In genomic region chr6:10382322-10382721, GRCh38 we compare ENCODE assay signal across 23 cellular contexts. TPM values are rescaled to one million over a fixed set of nuclear protein-coding genes. Genes with fewer than 3 reads are reported as not detected.
A peak's percentile ranks its signal among the peaks of the same experiment; 100 is the strongest.
DNase-seq lines count a peak whose midpoint lies in the region; ATAC-seq and TF ChIP-seq lines count a peak whose summit lies in the region.
"Had no signal": no experiment of that assay in that cellular context is flagged by ENCODE, and none has a peak within 500 bp of the region (broad histone marks: within the 10 kb centered on the region; RNA-seq: fewer than 3 reads in every experiment).

No MANE protein-coding gene starts in this region.

- POLR2A ChIA-PET in activated naive CD8-positive, alpha-beta T cell treated with anti-CD3 and anti-CD28 coated beads, Interleukin-2, amount 10 ng/mL, durations not matched to agents 7 days and 5 days (lab: Charles Lee) = no interaction called here
- POLR2A ChIA-PET in Panc1 (lab: Charles Lee) = interaction anchor here (0.6 kb wide), 1 partner anchor 1109 kb away, joined by 3 read pairs; no protein-coding TSS in a partner anchor

- H3K27ac ChIP-seq in Panc1 (ENCODE audit: low read length) (peak overlapping the region; percentile 87), smooth muscle cell (ENCODE audit: low read depth) (no peak overlapping the region), Karpas-422 (ENCODE audit: low read length) (no peak overlapping the region)
- H3K27ac ChIP-seq: ascending aorta, esophagus muscularis mucosa, gastroesophageal sphincter, psoas muscle, spleen, upper lobe of right lung had no signal

- H3K4me1 ChIP-seq in Panc1 (ENCODE audit: control insufficient read depth, insufficient read depth, low read length) = peaks cover 28% of the 10 kb centered on the region
- peaks cover 22% of the 10 kb centered on the region for H3K4me1 ChIP-seq in smooth muscle cell (ENCODE audit: low read depth)
- no peaks in the 10 kb centered on the region for H3K4me1 ChIP-seq in Karpas-422 (ENCODE audit: low read length)
- H3K4me1 ChIP-seq: psoas muscle had no signal

- H3K4me2 ChIP-seq in smooth muscle cell (peak overlapping the region; percentile 82), Karpas-422 (ENCODE audit: low read depth, low read length, poor library complexity, severe bottlenecking) (no peak overlapping the region)

- peaks cover 2% of the 10 kb centered on the region for H3K4me1 Mint-ChIP-seq in activated naive CD8-positive, alpha-beta T cell treated with anti-CD3 and anti-CD28 coated beads, Interleukin-2, amount 10 ng/mL, durations not matched to agents 7 days and 5 days
- H3K4me1 Mint-ChIP-seq in activated naive CD8-positive, alpha-beta T cell treated with anti-CD3 and anti-CD28 coated beads for 36 hours = peaks cover 11% of the 10 kb centered on the region

- no peak overlapping the region for H2AFZ ChIP-seq in smooth muscle cell (ENCODE audit: low read depth)
- H2AFZ ChIP-seq in Karpas-422 (ENCODE audit: low read length) = no peak overlapping the region

- peak overlapping the region; percentile 36 for H3K27ac Mint-ChIP-seq in activated naive CD8-positive, alpha-beta T cell treated with anti-CD3 and anti-CD28 coated beads, Interleukin-2, amount 10 ng/mL, durations not matched to agents 7 days and 5 days
- H3K27ac Mint-ChIP-seq in activated naive CD8-positive, alpha-beta T cell treated with anti-CD3 and anti-CD28 coated beads for 36 hours = no peak overlapping the region

- BruUV-seq in Panc1 (replicated peaks; lab: Mats Ljungman, UMichigan) = no TSS peak

- WGBS in smooth muscle cell (ENCODE audit: low lambda C conversion rate) = 13% methylated on average over 15 of the region's 15 CpGs

- H3K4me3 Mint-ChIP-seq in activated naive CD8-positive, alpha-beta T cell treated with anti-CD3 and anti-CD28 coated beads, Interleukin-2, amount 10 ng/mL, durations not matched to agents 7 days and 5 days = no peak overlapping the region
- H3K4me3 Mint-ChIP-seq in activated naive CD8-positive, alpha-beta T cell treated with anti-CD3 and anti-CD28 coated beads for 36 hours = no peak overlapping the region

- intact Hi-C loops in Panc1 (cut with micrococcal nuclease; ENCODE audit: unreplicated experiment) = no loop called here

- in situ Hi-C loops in Panc1 (cut with HindIII; ENCODE audit: low pct_unique_long_range_greater_than_20kb, low sequenced_read_pairs) = no loop called here

- H3K9me2 ChIP-seq in Karpas-422 (replicated peaks; ENCODE audit: insufficient read depth, low read length) = no peaks in the 10 kb centered on the region

- H3F3A ChIP-seq in smooth muscle cell (ENCODE audit: low read depth) = no peaks in the 10 kb centered on the region

- H3K9ac ChIP-seq in smooth muscle cell (ENCODE audit: low read depth) (no peak overlapping the region), Karpas-422 (ENCODE audit: low read length) (no peak overlapping the region)

- TF ChIP-seq CTCF in Panc1 (IDR thresholded peaks at IDR 0.05) (no peak), smooth muscle cell (IDR thresholded peaks at IDR 0.05; ENCODE audit: borderline replicate concordance, insufficient read depth, poor library complexity, severe bottlenecking) (no peak)

- no peaks in the 10 kb centered on the region for H3K27me3 ChIP-seq in Panc1 (ENCODE audit: control insufficient read depth, insufficient read depth, low read length)
- peaks cover 85% of the 10 kb centered on the region for H3K27me3 ChIP-seq in smooth muscle cell (ENCODE audit: low read depth)
- H3K27me3 ChIP-seq in Karpas-422 (ENCODE audit: low read length) = no peaks in the 10 kb centered on the region

- H3K36me3 ChIP-seq in Panc1 (ENCODE audit: control insufficient read depth, insufficient read depth, low read length) (no peaks in the 10 kb centered on the region), smooth muscle cell (ENCODE audit: low read depth) (no peaks in the 10 kb centered on the region), Karpas-422 (ENCODE audit: insufficient read depth, low read length) (no peaks in the 10 kb centered on the region)
- H3K36me3 ChIP-seq: ascending aorta, esophagus muscularis mucosa, gastroesophageal sphincter, spleen, upper lobe of right lung had no signal

- no peak for ATAC-seq in activated naive CD8-positive, alpha-beta T cell treated with anti-CD3 and anti-CD28 coated beads, Interleukin-2, amount 10 ng/mL, durations not matched to agents 7 days and 5 days (ENCODE audit: low read depth)
- ATAC-seq in Panc1 = no peak
- ATAC-seq in GM18909 (IDR thresholded peaks at IDR 0.05; ENCODE audit: poor library complexity, unreplicated experiment) = no peak
- ATAC-seq: gastroesophageal sphincter, psoas muscle, Right ventricle myocardium inferior had no signal

- no peak for DNase-seq in activated naive CD8-positive, alpha-beta T cell treated with anti-CD3 and anti-CD28 coated beads, Interleukin-2, amount 10 ng/mL, durations not matched to agents 7 days and 5 days
- DNase-seq in activated naive CD8-positive, alpha-beta T cell treated with anti-CD3 and anti-CD28 coated beads for 36 hours = no peak
- DNase-seq in Panc1 (ENCODE audit: low read depth, low spot score) (no peak), islet precursor cell (peak; percentile 66), smooth muscle cell (lab: John Stamatoyannopoulos, UW; ENCODE audit: unreplicated experiment) (no peak), SKM-1 (lab: John Stamatoyannopoulos, UW; ENCODE audit: unreplicated experiment) (no peak), Karpas-422 (no peak)
- DNase-seq: activated naive CD4-positive, alpha-beta T cell; CD4-positive, alpha-beta memory T cell; effector CD4-positive, alpha-beta T cell; GOT3; NCI-H1105 treated with DMSO at 0.1 percent for 48 hours; NCI-H510A treated with DMSO at 0.1 percent for 48 hours; psoas muscle; spleen; stimulated activated CD4-positive, alpha-beta T cell treated with anti-CD3 and anti-CD28 coated beads, Interleukin-4, amount 100 ng/mL, for 24 hours; SW 1271; upper lobe of right lung had no signal

- peaks cover 2% of the 10 kb centered on the region for H3K9me3 Mint-ChIP-seq in activated naive CD8-positive, alpha-beta T cell treated with anti-CD3 and anti-CD28 coated beads, Interleukin-2, amount 10 ng/mL, durations not matched to agents 7 days and 5 days
- H3K9me3 Mint-ChIP-seq in activated naive CD8-positive, alpha-beta T cell treated with anti-CD3 and anti-CD28 coated beads for 36 hours = peaks cover 15% of the 10 kb centered on the region

- no peaks in the 10 kb centered on the region for H3K9me3 ChIP-seq in Panc1 (ENCODE audit: control insufficient read depth, insufficient read depth, low read depth, low read length)
- H3K9me3 ChIP-seq in smooth muscle cell (replicated peaks; ENCODE audit: low read depth) = no peaks in the 10 kb centered on the region
- H3K9me3 ChIP-seq in Karpas-422 (ENCODE audit: low read length) = no peaks in the 10 kb centered on the region
- H3K9me3 ChIP-seq: ascending aorta, esophagus muscularis mucosa, psoas muscle, upper lobe of right lung had no signal

- H3K79me2 ChIP-seq in smooth muscle cell (ENCODE audit: low read depth) (no peaks in the 10 kb centered on the region), Karpas-422 (ENCODE audit: low read length) (no peaks in the 10 kb centered on the region)

- peaks cover 67% of the 10 kb centered on the region for H3K27me3 Mint-ChIP-seq in activated naive CD8-positive, alpha-beta T cell treated with anti-CD3 and anti-CD28 coated beads, Interleukin-2, amount 10 ng/mL, durations not matched to agents 7 days and 5 days
- peaks cover 90% of the 10 kb centered on the region for H3K27me3 Mint-ChIP-seq in activated naive CD8-positive, alpha-beta T cell treated with anti-CD3 and anti-CD28 coated beads for 36 hours

- H4K20me1 ChIP-seq in smooth muscle cell (ENCODE audit: low read depth) = no peaks in the 10 kb centered on the region
- no peaks in the 10 kb centered on the region for H4K20me1 ChIP-seq in Karpas-422 (ENCODE audit: insufficient read depth, low read depth, low read length)

- peak overlapping the region; percentile 39 to 64 for H3K4me3 ChIP-seq in Panc1 (ENCODE audit: low read depth in 2 of 2, low read length in 2 of 2)
- H3K4me3 ChIP-seq in smooth muscle cell = no peak overlapping the region
- H3K4me3 ChIP-seq in Karpas-422 (ENCODE audit: low read length) = no peak overlapping the region
- H3K4me3 ChIP-seq: ascending aorta, gastroesophageal sphincter, psoas muscle, upper lobe of right lung had no signal

- CTCF ChIA-PET in Panc1 (lab: Charles Lee) = no interaction called here

- H3K36me3 Mint-ChIP-seq in activated naive CD8-positive, alpha-beta T cell treated with anti-CD3 and anti-CD28 coated beads, Interleukin-2, amount 10 ng/mL, durations not matched to agents 7 days and 5 days = peaks cover 2% of the 10 kb centered on the region
- peaks cover 15% of the 10 kb centered on the region for H3K36me3 Mint-ChIP-seq in activated naive CD8-positive, alpha-beta T cell treated with anti-CD3 and anti-CD28 coated beads for 36 hours

RNA-seq across cellular contexts. Expression of gene TFAP2A, which starts 32.6 kb away (rescaled TPM):
- total RNA-seq in activated naive CD8-positive, alpha-beta T cell treated with anti-CD3 and anti-CD28 coated beads, Interleukin-2, amount 10 ng/mL, durations not matched to agents 7 days and 5 days = not detected
- under 1 TPM in 1 of 2 experiments, not detected in 1; 0.10 TPM for total RNA-seq in activated naive CD8-positive, alpha-beta T cell treated with anti-CD3 and anti-CD28 coated beads for 36 hours
- total RNA-seq in Panc1 (2021; ENCODE audit: unreplicated experiment) (83.9 TPM), smooth muscle cell (6.2 and 13.6 TPM in 2 replicates)
- 95.0 TPM for polyA plus RNA-seq in Panc1 (2012; ENCODE audit: insufficient read length)
- 10.1 and 33.9 TPM in 2 replicates for polyA plus RNA-seq in smooth muscle cell
- 0.22 and 0.34 TPM in 2 replicates for total RNA-seq in Karpas-422 (2014; rRNA removed; shearing (Covaris generic); ENCODE audit: low replicate concordance)
- total RNA-seq: CD4-positive, alpha-beta memory T cell had no signal
- polyA plus RNA-seq: CD4-positive, alpha-beta memory T cell had no signal

Comparison
In these comparisons a context has a peak if more than half of its experiments do, and no peak if none do; other contexts are left out.
1. H3K4me3 ChIP-seq: peak in Panc1 (2 of 2); none in smooth muscle cell (single experiment) and Karpas-422 (single experiment).